ENCODE assay signal across 1 cellular context in the genomic region with DNA sequence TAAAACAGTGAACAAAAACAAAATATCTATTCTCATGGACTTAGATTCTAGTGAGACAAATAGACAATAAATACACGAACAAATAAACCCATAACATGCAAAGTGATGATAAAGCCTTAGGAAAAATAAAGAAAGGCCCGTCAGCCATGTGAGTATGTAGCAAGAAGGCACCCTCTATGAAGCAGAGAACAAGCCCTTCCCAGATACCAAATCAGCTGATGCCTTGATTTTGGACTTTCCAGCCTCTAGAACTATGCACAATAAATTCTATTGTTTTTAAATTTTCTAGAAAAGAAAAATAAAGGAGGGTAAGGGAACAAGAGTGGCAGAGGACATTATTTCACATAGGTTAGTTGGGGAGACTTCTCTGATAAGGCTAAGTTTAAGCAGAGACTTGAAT.
TF ChIP-seq lines count a peak whose summit lies in the region.

No MANE protein-coding gene starts in this region.

TF ChIP-seq in SK-N-SH treated with all-trans-retinoic acid at 6 μM for 48 hours, 23 proteins besides CTCF, POLR2A, EP300 and RAD21 (continued from another document):
- TF ChIP-seq, protein P1, sequence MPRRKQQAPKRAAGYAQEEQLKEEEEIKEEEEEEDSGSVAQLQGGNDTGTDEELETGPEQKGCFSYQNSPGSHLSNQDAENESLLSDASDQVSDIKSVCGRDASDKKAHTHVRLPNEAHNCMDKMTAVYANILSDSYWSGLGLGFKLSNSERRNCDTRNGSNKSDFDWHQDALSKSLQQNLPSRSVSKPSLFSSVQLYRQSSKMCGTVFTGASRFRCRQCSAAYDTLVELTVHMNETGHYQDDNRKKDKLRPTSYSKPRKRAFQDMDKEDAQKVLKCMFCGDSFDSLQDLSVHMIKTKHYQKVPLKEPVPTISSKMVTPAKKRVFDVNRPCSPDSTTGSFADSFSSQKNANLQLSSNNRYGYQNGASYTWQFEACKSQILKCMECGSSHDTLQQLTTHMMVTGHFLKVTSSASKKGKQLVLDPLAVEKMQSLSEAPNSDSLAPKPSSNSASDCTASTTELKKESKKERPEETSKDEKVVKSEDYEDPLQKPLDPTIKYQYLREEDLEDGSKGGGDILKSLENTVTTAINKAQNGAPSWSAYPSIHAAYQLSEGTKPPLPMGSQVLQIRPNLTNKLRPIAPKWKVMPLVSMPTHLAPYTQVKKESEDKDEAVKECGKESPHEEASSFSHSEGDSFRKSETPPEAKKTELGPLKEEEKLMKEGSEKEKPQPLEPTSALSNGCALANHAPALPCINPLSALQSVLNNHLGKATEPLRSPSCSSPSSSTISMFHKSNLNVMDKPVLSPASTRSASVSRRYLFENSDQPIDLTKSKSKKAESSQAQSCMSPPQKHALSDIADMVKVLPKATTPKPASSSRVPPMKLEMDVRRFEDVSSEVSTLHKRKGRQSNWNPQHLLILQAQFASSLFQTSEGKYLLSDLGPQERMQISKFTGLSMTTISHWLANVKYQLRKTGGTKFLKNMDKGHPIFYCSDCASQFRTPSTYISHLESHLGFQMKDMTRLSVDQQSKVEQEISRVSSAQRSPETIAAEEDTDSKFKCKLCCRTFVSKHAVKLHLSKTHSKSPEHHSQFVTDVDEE (CRISPR knock-in tag; IDR thresholded peaks at IDR 0.05), result no peak
